ENCODE assay signal across 10 cellular contexts in genomic region chr14:36315159-36315853, GRCh38. TPM values are rescaled to one million over a fixed set of nuclear protein-coding genes. Genes with fewer than 3 reads are reported as not detected.
DNase-seq lines count a peak whose midpoint lies in the region; ATAC-seq and TF ChIP-seq lines count a peak whose summit lies in the region.
"Had no signal": no experiment of that assay in that cellular context is flagged by ENCODE, and none has a peak within 500 bp of the region (broad histone marks: within the 10 kb centered on the region; RNA-seq: fewer than 3 reads in every experiment).

No MANE protein-coding gene starts in this region.

- H3K36me3 ChIP-seq in ovary: no peaks in the 10 kb centered on the region

- peak; percentile 21 for DNase-seq in GM13977 (ENCODE audit: low spot score)
- no peak for DNase-seq in cerebellar nuclear complex (lab: John Stamatoyannopoulos, UW)
- no peak for DNase-seq in GM19238 (ENCODE audit: insufficient read length, low spot score)
- DNase-seq in ovary: no peak
- DNase-seq in dedifferentiated amniotic fluid mesenchymal stem cell (ENCODE audit: extremely low spot score): no peak

- H3K4me1 Mint-ChIP-seq in brain: peaks cover 78% of the 10 kb centered on the region

- no peak overlapping the region for H3K4me3 ChIP-seq in ovary
- H3K4me3 ChIP-seq: esophagus muscularis mucosa had no signal

- H3K4me1 ChIP-seq in ovary (ENCODE audit: insufficient read depth): no peaks in the 10 kb centered on the region

- TF ChIP-seq POLR2A in ovary (IDR thresholded peaks at IDR 0.05): no peak

- 68 to 71% (median 70%) methylated on average over 3 of the region's 3 CpGs for WGBS in ovary, 3 donors

- ATAC-seq in GM21360 (IDR thresholded peaks at IDR 0.05; ENCODE audit: unreplicated experiment): peak; percentile 44
- peak; percentile 71 for ATAC-seq in HG03520 (IDR thresholded peaks at IDR 0.05; ENCODE audit: unreplicated experiment)

- TF ChIP-seq EP300 in ovary (IDR thresholded peaks at IDR 0.05): no peak

- H3K9me3 Mint-ChIP-seq in brain: no peaks in the 10 kb centered on the region
- H3K9me3 Mint-ChIP-seq: neural crest cell had no signal

- peaks cover 21% of the 10 kb centered on the region for H3K36me3 Mint-ChIP-seq in brain

- in situ Hi-C loops in GM13977 (cut with MboI; ENCODE audit: low pct_unique_long_range_greater_than_20kb, low sequenced_read_pairs, unreplicated experiment): no loop called here

- TF ChIP-seq CTCF in GM13977 (IDR thresholded peaks at IDR 0.05; ENCODE audit: extremely low read depth, insufficient read depth, missing control alignments) (no peak), brain (conservative IDR thresholded peaks at IDR 0.05) (no peak), ovary (IDR thresholded peaks at IDR 0.05) (no peak)

- no peaks in the 10 kb centered on the region for H3K9me3 ChIP-seq in ovary
- H3K9me3 ChIP-seq: esophagus muscularis mucosa had no signal

- peaks cover 6% of the 10 kb centered on the region for H3K27me3 Mint-ChIP-seq in brain

- peak overlapping the region in 2 of 5 experiments; percentile 46 to 92 for H3K27ac Mint-ChIP-seq in brain

- peak overlapping the region in 3 of 5 experiments; percentile 28 to 69 (median 53) for H3K4me3 Mint-ChIP-seq in brain
- H3K4me3 Mint-ChIP-seq: neural crest cell had no signal

- no peak overlapping the region for H3K27ac ChIP-seq in ovary
- H3K27ac ChIP-seq: esophagus muscularis mucosa had no signal

- intact Hi-C loops in ovary (cut with DNase I): no loop called here

- no peaks in the 10 kb centered on the region for H3K27me3 ChIP-seq in ovary
- H3K27me3 ChIP-seq: esophagus muscularis mucosa had no signal

RNA-seq across cellular contexts. Expression of gene MBIP, which starts 5.1 kb away (rescaled TPM):
- polyA plus RNA-seq in brain (ENCODE audit: insufficient read depth, low read depth, low replicate concordance) (32.6 TPM), ovary (10 to 100 TPM; 24.4 to 35.1 TPM)
- total RNA-seq in ovary: 10 to 100 TPM; 18.4 to 35.2 (median 25.3) TPM
